In the genomic region with DNA sequence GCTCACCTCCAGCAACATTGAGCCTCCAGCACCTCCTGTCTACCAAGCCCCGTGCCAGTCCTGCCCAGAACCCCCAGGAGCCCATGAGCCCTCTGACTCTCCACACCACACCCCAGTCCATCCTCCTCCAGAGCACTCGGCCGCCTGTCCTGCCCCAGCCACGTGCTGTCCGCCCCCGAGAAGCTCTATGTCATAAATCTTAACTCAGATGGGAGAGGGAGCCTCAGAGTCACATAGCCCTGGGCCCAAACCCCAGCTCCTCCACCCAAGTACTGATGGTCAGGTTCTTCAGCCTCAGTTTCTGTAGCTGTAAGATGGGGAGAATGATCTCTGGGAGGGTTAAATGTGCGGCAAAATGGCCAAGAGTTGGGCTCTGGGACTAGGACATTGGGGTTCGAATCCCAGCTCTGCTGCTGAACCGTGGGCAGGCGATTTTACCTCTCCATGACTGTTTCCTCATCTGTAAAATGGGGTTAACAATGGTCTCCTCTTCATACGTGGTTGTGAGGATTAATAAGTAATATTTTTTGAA, we compare ENCODE assay signal across 14 cellular contexts. TPM values are rescaled to one million over a fixed set of nuclear protein-coding genes. Genes with fewer than 3 reads are reported as not detected.
DNase-seq lines count a peak whose midpoint lies in the region; ATAC-seq and TF ChIP-seq lines count a peak whose summit lies in the region.
"Had no signal": no experiment of that assay in that cellular context is flagged by ENCODE, and none has a peak within 500 bp of the region (broad histone marks: within the 10 kb centered on the region; RNA-seq: fewer than 3 reads in every experiment).

No MANE protein-coding gene starts in this region.

- H3K27ac Mint-ChIP-seq in CD8-positive, alpha-beta T cell: peak overlapping the region; percentile 99
- peak overlapping the region; percentile 96 for H3K27ac Mint-ChIP-seq in activated CD8-positive, alpha-beta T cell treated with anti-CD3 and anti-CD28 coated beads, Interleukin-2, amount 10 ng/mL, durations not matched to agents 7 days and 5 days
- H3K27ac Mint-ChIP-seq in natural killer cell (peak overlapping the region; percentile 76 to 93), WTC11 (no peak overlapping the region)

- peaks cover 17% of the 10 kb centered on the region for H3K36me3 ChIP-seq in CD8-positive, alpha-beta T cell (ENCODE audit: insufficient read depth, low read length)
- no peaks in the 10 kb centered on the region for H3K36me3 ChIP-seq in GM23248 (ENCODE audit: low read depth)
- H3K36me3 ChIP-seq: ovary had no signal

- peaks cover 69% of the 10 kb centered on the region for H3K36me3 Mint-ChIP-seq in CD8-positive, alpha-beta T cell
- H3K36me3 Mint-ChIP-seq in activated CD8-positive, alpha-beta T cell treated with anti-CD3 and anti-CD28 coated beads, Interleukin-2, amount 10 ng/mL, durations not matched to agents 7 days and 5 days (ENCODE audit: low read depth): peaks cover 87% of the 10 kb centered on the region
- H3K36me3 Mint-ChIP-seq in natural killer cell (no peaks in the 10 kb centered on the region), WTC11 (no peaks in the 10 kb centered on the region)

- WGBS in GM23248 (ENCODE audit: low coverage in 1 of 2, low lambda C conversion rate in 2 of 2, missing lambda C conversion rate in 2 of 2), 2 experiments: 60 to 63% methylated on average over 11 of the region's 11 CpGs

- H3K4me3 ChIP-seq in CD8-positive, alpha-beta T cell (ENCODE audit: low read depth, low read length): peak overlapping the region; percentile 42
- no peak overlapping the region for H3K4me3 ChIP-seq in GM23248
- H3K4me3 ChIP-seq: ovary had no signal

- CTCF ChIA-PET in CD8-positive, alpha-beta T cell (lab: Charles Lee): interaction anchor here (1.0 to 10.0 kb wide), 13 partner anchors 11 to 257 kb away, joined by 3 to 114 read pairs (median 5); partner anchors contain the start of gene CYTH4
- CTCF ChIA-PET in activated CD8-positive, alpha-beta T cell treated with anti-CD3 and anti-CD28 coated beads, Interleukin-2, amount 10 ng/mL, durations not matched to agents 7 days and 5 days (lab: Charles Lee): interaction anchor here (0.7 to 2.2 kb wide), 19 partner anchors 9 to 257 kb away, joined by 3 to 19 read pairs (median 4); partner anchors contain the start of genes CYTH4 and RAC2
- CTCF ChIA-PET in WTC11 (lab: Charles Lee) (interaction anchor here (0.9 to 2.7 kb wide), 5 partner anchors 42 to 264 kb away, joined by 3 to 8 read pairs (median 4); no protein-coding TSS in a partner anchor), HEK293T (lab: Yijun Ruan, JAX) (no interaction called here)

- H3K4me2 ChIP-seq in GM23248 (ENCODE audit: unreplicated experiment): no peak overlapping the region

- H3K79me2 ChIP-seq in GM23248 (ENCODE audit: insufficient read depth): no peaks in the 10 kb centered on the region

- TF ChIP-seq CTCF in CD8-positive, alpha-beta T cell (IDR thresholded peaks at IDR 0.05): no peak
- TF ChIP-seq CTCF in natural killer cell (IDR thresholded peaks at IDR 0.05) (no peak), WTC11 (IDR thresholded peaks at IDR 0.05) (no peak)

- ATAC-seq in CD8-positive, alpha-beta T cell: no peak
- ATAC-seq in activated CD8-positive, alpha-beta T cell treated with anti-CD3 and anti-CD28 coated beads, Interleukin-2, amount 10 ng/mL, durations not matched to agents 7 days and 5 days: no peak
- ATAC-seq in natural killer cell (no peak), WTC11 (no peak), HG03432 (IDR thresholded peaks at IDR 0.05; ENCODE audit: unreplicated experiment) (no peak), GM18909 (IDR thresholded peaks at IDR 0.05; ENCODE audit: poor library complexity, unreplicated experiment) (no peak)
- ATAC-seq: Right ventricle myocardium inferior had no signal

- H3K9me2 ChIP-seq in GM23248 (ENCODE audit: insufficient read depth): no peaks in the 10 kb centered on the region

- H3K27ac ChIP-seq in CD8-positive, alpha-beta T cell (ENCODE audit: low read depth, low read length): no peak overlapping the region
- H3K27ac ChIP-seq in GM23248: no peak overlapping the region
- H3K27ac ChIP-seq: ovary had no signal

- H3F3A ChIP-seq in GM23248 (ENCODE audit: insufficient read depth): peaks cover 26% of the 10 kb centered on the region

- H3K27me3 ChIP-seq in CD8-positive, alpha-beta T cell (ENCODE audit: insufficient read depth, low read length): no peaks in the 10 kb centered on the region
- no peaks in the 10 kb centered on the region for H3K27me3 ChIP-seq in GM23248 (replicated peaks; ENCODE audit: insufficient read depth)
- H3K27me3 ChIP-seq: ovary had no signal

- no peaks in the 10 kb centered on the region for H4K20me1 ChIP-seq in GM23248 (ENCODE audit: insufficient read depth)

- no peak overlapping the region for H2AFZ ChIP-seq in GM23248

- in situ Hi-C loops in GM23248 (cut with MboI): loop anchor here (10.0 kb wide), 1 partner anchor 145 kb away; no protein-coding TSS in a partner anchor

- POLR2A ChIA-PET in CD8-positive, alpha-beta T cell (lab: Charles Lee): interaction anchor here (0.7 to 2.2 kb wide), 15 partner anchors 10 to 460 kb away, joined by 3 to 17 read pairs (median 5); partner anchors contain the start of genes CYTH4, MFNG and RAC2
- POLR2A ChIA-PET in activated CD8-positive, alpha-beta T cell treated with anti-CD3 and anti-CD28 coated beads, Interleukin-2, amount 10 ng/mL, durations not matched to agents 7 days and 5 days (lab: Charles Lee): interaction anchor here (1.0 to 2.0 kb wide), 9 partner anchors 8 to 88 kb away, joined by 3 to 26 read pairs (median 6); partner anchors contain the start of genes CYTH4 and RAC2
- POLR2A ChIA-PET in WTC11 (lab: Charles Lee): interaction anchor here (0.6 kb wide), 1 partner anchor 384 kb away, joined by 5 read pairs; no protein-coding TSS in a partner anchor
- POLR2A ChIA-PET in HEK293T (lab: Yijun Ruan, JAX): no interaction called here

- H3K4me1 ChIP-seq in CD8-positive, alpha-beta T cell (ENCODE audit: insufficient read depth, low read length): peaks cover 74% of the 10 kb centered on the region
- H3K4me1 ChIP-seq in GM23248 (ENCODE audit: insufficient read depth): peaks cover 27% of the 10 kb centered on the region

- peak overlapping the region; percentile 60 for H3K4me3 Mint-ChIP-seq in CD8-positive, alpha-beta T cell
- H3K4me3 Mint-ChIP-seq in activated CD8-positive, alpha-beta T cell treated with anti-CD3 and anti-CD28 coated beads, Interleukin-2, amount 10 ng/mL, durations not matched to agents 7 days and 5 days: peak overlapping the region; percentile 45
- H3K4me3 Mint-ChIP-seq in natural killer cell: peak overlapping the region; percentile 75
- H3K4me3 Mint-ChIP-seq in WTC11: no peak overlapping the region

- intact Hi-C loops in CD8-positive, alpha-beta T cell (cut with DNase I, micrococcal nuclease): loop anchor here in 1 of 2 experiments (10.0 kb wide), 1 partner anchor 285 kb away; no protein-coding TSS in a partner anchor
- intact Hi-C loops in natural killer cell (cut with micrococcal nuclease): loop anchor here (10.0 kb wide), 1 partner anchor 185 kb away; no protein-coding TSS in a partner anchor

- H3K9me3 Mint-ChIP-seq in CD8-positive, alpha-beta T cell: no peaks in the 10 kb centered on the region
- peaks cover 4% of the 10 kb centered on the region for H3K9me3 Mint-ChIP-seq in activated CD8-positive, alpha-beta T cell treated with anti-CD3 and anti-CD28 coated beads, Interleukin-2, amount 10 ng/mL, durations not matched to agents 7 days and 5 days (ENCODE audit: insufficient read depth)
- H3K9me3 Mint-ChIP-seq in natural killer cell (no peaks in the 10 kb centered on the region), WTC11 (no peaks in the 10 kb centered on the region)

- DNase-seq in CD8-positive, alpha-beta T cell: no peak
- DNase-seq in GM23248 (peak; percentile 25), natural killer cell (no peak), WTC11 (ENCODE audit: low spot score) (no peak), HEK293T (ENCODE audit: extremely low spot score) (no peak)
- DNase-seq in activated CD8-positive, alpha-beta T cell treated with anti-CD3 and anti-CD28 coated beads, Interleukin-2, amount 10 ng/mL, durations not matched to agents 7 days and 5 days: no peak
- DNase-seq: amygdala, MM.1S, NCI-H510A, ovary had no signal

- H3K9me3 ChIP-seq in CD8-positive, alpha-beta T cell (ENCODE audit: low read length): no peaks in the 10 kb centered on the region
- H3K9me3 ChIP-seq in GM23248 (ENCODE audit: low read depth): no peaks in the 10 kb centered on the region
- H3K9me3 ChIP-seq: ovary had no signal

- H3K9ac ChIP-seq in GM23248: no peak overlapping the region

- peaks cover 89% of the 10 kb centered on the region for H3K4me1 Mint-ChIP-seq in CD8-positive, alpha-beta T cell (ENCODE audit: low read depth)
- peaks cover 95% of the 10 kb centered on the region for H3K4me1 Mint-ChIP-seq in activated CD8-positive, alpha-beta T cell treated with anti-CD3 and anti-CD28 coated beads, Interleukin-2, amount 10 ng/mL, durations not matched to agents 7 days and 5 days (ENCODE audit: low read depth)
- peaks cover 80 to 88% of the 10 kb centered on the region in 2 donors for H3K4me1 Mint-ChIP-seq in natural killer cell
- peaks cover 20% of the 10 kb centered on the region for H3K4me1 Mint-ChIP-seq in WTC11

- H3K27me3 Mint-ChIP-seq in CD8-positive, alpha-beta T cell (ENCODE audit: low read depth): no peaks in the 10 kb centered on the region
- no peaks in the 10 kb centered on the region for H3K27me3 Mint-ChIP-seq in activated CD8-positive, alpha-beta T cell treated with anti-CD3 and anti-CD28 coated beads, Interleukin-2, amount 10 ng/mL, durations not matched to agents 7 days and 5 days (ENCODE audit: low read depth)
- H3K27me3 Mint-ChIP-seq in natural killer cell (ENCODE audit: low read depth in 2 of 2) (no peaks in the 10 kb centered on the region), WTC11 (ENCODE audit: low read depth) (peaks cover 4% of the 10 kb centered on the region; the same call in 1 of the 2 replicates)

TF ChIP-seq in WTC11, 78 proteins besides CTCF, POLR2A, EP300 and RAD21:
- TF ChIP-seq ESRRA (CRISPR knock-in tag; IDR thresholded peaks at IDR 0.05; ENCODE audit: borderline replicate concordance) (no peak), GRHL2 (CRISPR knock-in tag; IDR thresholded peaks at IDR 0.05; ENCODE audit: insufficient replicate concordance, severe bottlenecking) (no peak), SMAD3 (CRISPR knock-in tag; IDR thresholded peaks at IDR 0.05; ENCODE audit: borderline replicate concordance) (no peak)

TF ChIP-seq in HEK293T, 16 proteins besides CTCF, POLR2A, EP300 and RAD21 (continues in another document):
- no peak for TF ChIP-seq LEF1 (IDR thresholded peaks at IDR 0.05; ENCODE audit: borderline replicate concordance)
- TF ChIP-seq FOXK2 (IDR thresholded peaks at IDR 0.05): no peak
- no peak for TF ChIP-seq CTBP1 (IDR thresholded peaks at IDR 0.05; ENCODE audit: borderline replicate concordance)
- TF ChIP-seq SUZ12 (IDR thresholded peaks at IDR 0.05): no peak
- TF ChIP-seq L3MBTL2 (conservative IDR thresholded peaks at IDR 0.05): no peak

RNA-seq across cellular contexts. Expression of gene CYTH4, which starts 27.8 kb away (rescaled TPM):
- total RNA-seq in CD8-positive, alpha-beta T cell: 100 to 1,000 TPM; 129 to 143 TPM
- not detected in 2 replicates for total RNA-seq in GM23248 (2014; rRNA removed; shearing (Covaris generic))
- not detected in 2 replicates for polyA plus RNA-seq in GM23248 (2016; fragmentation: Nextera tagmentation; extraction: Ambion mirVana)
- total RNA-seq in activated CD8-positive, alpha-beta T cell treated with anti-CD3 and anti-CD28 coated beads, Interleukin-2, amount 10 ng/mL, durations not matched to agents 7 days and 5 days: 100 to 1,000 TPM; 107 to 114 TPM
- 100 to 1,000 TPM; 219 to 260 (median 249) TPM for total RNA-seq in natural killer cell
- total RNA-seq in WTC11 (2021): 0.11 to 0.16 TPM (median 0.15 TPM) in 3 replicates
- total RNA-seq: kidney epithelial cell had no signal

Comparison
In these comparisons a context has a peak if more than half of its experiments do, and no peak if none do; other contexts are left out.
1. RNA of gene CYTH4, which starts 27.8 kb away (total RNA-seq): 219 to 260 TPM in natural killer cell, 129 to 143 TPM in CD8-positive, alpha-beta T cell and 107 to 114 TPM in activated CD8-positive, alpha-beta T cell treated with anti-CD3 and anti-CD28 coated beads, Interleukin-2, amount 10 ng/mL, durations not matched to agents 7 days and 5 days; 0.11 to 0.16 TPM in WTC11 and not detected in GM23248; every median in the first group is over 10 times any median in the second.